In the genomic region with DNA sequence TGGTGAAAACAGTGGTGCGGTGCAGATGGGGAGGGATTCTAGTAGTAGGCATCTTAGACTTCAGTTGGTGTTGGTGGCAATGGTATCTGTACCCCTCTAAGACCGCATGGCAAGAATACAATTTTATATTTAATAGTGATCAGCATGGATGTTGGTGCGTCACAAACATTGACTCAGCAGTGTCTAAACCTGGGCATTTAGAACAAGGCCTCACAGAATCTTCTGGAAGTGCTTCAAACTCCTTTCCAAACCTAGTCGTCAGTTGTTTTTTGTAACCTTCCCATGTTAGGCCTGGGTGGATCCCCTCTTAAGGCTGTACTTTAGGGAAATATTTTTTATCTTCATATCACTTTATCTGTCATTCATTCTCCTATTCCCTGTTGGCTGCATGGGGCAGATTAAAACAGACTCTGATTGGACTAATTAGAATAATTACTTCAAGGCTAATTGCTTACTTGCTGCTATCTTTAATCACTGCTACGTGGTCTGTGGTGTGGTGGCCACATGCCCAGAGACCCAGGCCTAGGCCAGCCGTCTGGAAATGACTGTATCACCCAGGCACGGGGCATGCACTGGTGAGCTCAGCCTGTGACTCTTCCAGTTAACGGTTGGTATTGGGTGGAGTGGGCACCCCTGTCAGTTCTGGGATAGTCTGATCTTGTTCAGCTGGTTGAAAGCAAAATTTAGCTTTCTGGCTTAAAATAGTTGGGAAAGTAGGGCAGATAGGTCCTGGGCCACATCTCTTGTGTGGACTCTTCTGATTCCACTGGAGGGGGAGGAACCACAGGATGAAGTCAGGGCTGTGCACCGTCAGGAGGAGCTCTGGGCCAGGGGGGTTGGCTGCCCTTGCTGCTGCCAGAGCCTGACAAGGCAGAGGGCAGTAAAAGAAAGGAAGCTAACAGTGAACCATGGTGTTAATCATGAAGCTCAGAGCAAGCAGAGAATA, we compare ENCODE assay signal across 9 cellular contexts. TPM values are rescaled to one million over a fixed set of nuclear protein-coding genes. Genes with fewer than 3 reads are reported as not detected.
DNase-seq lines count a peak whose midpoint lies in the region; ATAC-seq, FAIRE-seq and TF ChIP-seq lines count a peak whose summit lies in the region.
"Had no signal": no experiment of that assay in that cellular context is flagged by ENCODE, and none has a peak within 500 bp of the region (broad histone marks: within the 10 kb centered on the region; RNA-seq: fewer than 3 reads in every experiment).

No MANE protein-coding gene starts in this region.

- no peak for TF ChIP-seq CTCF in GM12878 (IDR thresholded peaks at IDR 0.05 in 2 of 3, conservative IDR thresholded peaks at IDR 0.05 in 1 of 3; ENCODE audit: control insufficient read depth in 2 of 3, extremely low read depth in 1 of 3, insufficient read depth in 1 of 3, low read depth in 3 of 3, low read length in 3 of 3)
- no peak for TF ChIP-seq CTCF in lung (IDR thresholded peaks at IDR 0.05; ENCODE audit: control extremely low read depth, extremely low read depth)
- no peak for TF ChIP-seq CTCF in uterus (IDR thresholded peaks at IDR 0.05)

- H3K79me2 ChIP-seq in GM12878 (ENCODE audit: control insufficient read depth, insufficient read depth, low read length) = peaks cover 88% of the 10 kb centered on the region

- no peak for TF ChIP-seq POLR2A in GM12878 (IDR thresholded peaks at IDR 0.05; ENCODE audit: low read depth, low read length)
- no peak for TF ChIP-seq POLR2A in uterus (IDR thresholded peaks at IDR 0.05)

- DNase-seq in A172 (ENCODE audit: low spot score) (peak; percentile 27), HUDEP-2 (lab: John Stamatoyannopoulos, UW; ENCODE audit: unreplicated experiment in 76 of 76) (peak in 53 of 76 experiments; percentile 5 to 71 (median 39)), GM12878 (ENCODE audit: low read depth, low spot score) (no peak), lung (ENCODE audit: low spot score) (no peak), uterus (no peak), iPS-NIHi7 (ENCODE audit: extremely low spot score) (no peak), NCI-H69 (lab: John Stamatoyannopoulos, UW) (no peak)
- DNase-seq in stimulated activated CD4-positive, alpha-beta T cell treated with anti-CD3 and anti-CD28 coated beads, Interleukin-4, amount 100 ng/mL, for 4 hours = no peak

- no peak for TF ChIP-seq RAD21 in GM12878 (IDR thresholded peaks at IDR 0.05; ENCODE audit: insufficient read depth, low read depth, low read length)

- no peaks in the 10 kb centered on the region; the same call in 1 of the 2 replicates for H3K4me1 ChIP-seq in GM12878 (ENCODE audit: control insufficient read depth, insufficient read depth, low read length)
- H3K4me1 ChIP-seq in lung (ENCODE audit: control insufficient read depth in 2 of 2, insufficient read depth in 2 of 2, low read length in 2 of 2) = peaks cover 40 to 48% of the 10 kb centered on the region in 2 donors
- H3K4me1 ChIP-seq in uterus = peaks cover 12 to 22% of the 10 kb centered on the region in 2 donors

- H3K27me3 ChIP-seq in GM12878 (replicated peaks in 1 of 2; ENCODE audit: control insufficient read depth in 2 of 2, insufficient read depth in 2 of 2, low read length in 1 of 2) = no peaks in the 10 kb centered on the region
- H3K27me3 ChIP-seq in lung (ENCODE audit: control insufficient read depth, insufficient read depth) = no peaks in the 10 kb centered on the region
- no peaks in the 10 kb centered on the region for H3K27me3 ChIP-seq in uterus

- TF ChIP-seq EP300 in GM12878 (IDR thresholded peaks at IDR 0.05; ENCODE audit: borderline replicate concordance in 1 of 2, control insufficient read depth in 1 of 2, low read depth in 2 of 2, low read length in 2 of 2) = no peak

- ATAC-seq in GM12878 = peak; percentile 25
- no peak for ATAC-seq in lung (ENCODE audit: insufficient read depth, low FRiP score)

- intact Hi-C loops in GM12878 (cut with micrococcal nuclease; ENCODE audit: unreplicated experiment) (loop anchor here (2.0 kb wide), 1 partner anchor 47 kb away; no protein-coding TSS in a partner anchor), uterus (cut with DNase I; ENCODE audit: low total_unique reads) (no loop called here)

- WGBS in GM12878 (ENCODE audit: insufficient coverage, insufficient replicate concordance, low lambda C conversion rate, missing lambda C conversion rate) = 51% methylated on average over 9 of the region's 9 CpGs
- 49 to 67% methylated on average over 9 of the region's 9 CpGs for WGBS in lung, 2 donors

- in situ Hi-C loops in GM12878 (cut with MboI) = no loop called here

- no TSS peak for BruUV-seq in GM12878 (replicated peaks; lab: Mats Ljungman, UMichigan)

- POLR2A ChIA-PET in GM12878 (lab: Charles Lee) = interaction anchor here (1.1 kb wide), 1 partner anchor 23 kb away, joined by 3 read pairs; no protein-coding TSS in a partner anchor

- H3K4me3 ChIP-seq in GM12878 (peak overlapping the region; percentile 83), lung (peak overlapping the region; percentile 34), uterus (peak overlapping the region; percentile 90 to 92)

- SMC1A ChIA-PET in GM12878 (lab: Charles Lee; ENCODE audit: uncharacterized antibody, unreplicated experiment) = interaction anchor here (0.5 to 1.3 kb wide), 5 partner anchors 16 to 47 kb away, joined by 3 to 6 read pairs (median 3); no protein-coding TSS in a partner anchor

- peak overlapping the region; percentile 95 for H3K4me2 ChIP-seq in GM12878 (ENCODE audit: control insufficient read depth, insufficient read depth)

- FAIRE-seq in GM12878 (lab: Jason Lieb, UNC) = no peak
- FAIRE-seq: GM18507 had no signal

- H3K9ac ChIP-seq in GM12878 (ENCODE audit: control insufficient read depth, insufficient read depth, low read length) = no peak overlapping the region; the same call in 1 of the 2 replicates

- CTCF ChIA-PET in GM12878 (lab: Yijun Ruan, JAX) = interaction anchor here (1.1 to 5.3 kb wide), 4 partner anchors 12 to 75 kb away, joined by 3 to 43 read pairs (median 21); no protein-coding TSS in a partner anchor

- peaks cover 7 to 22% of the 10 kb centered on the region in 2 experiments for H3K36me3 ChIP-seq in GM12878 (ENCODE audit: control insufficient read depth in 2 of 2, insufficient read depth in 2 of 2, low read length in 1 of 2)
- peaks cover 0 to 14% of the 10 kb centered on the region in 2 donors for H3K36me3 ChIP-seq in lung (ENCODE audit: control insufficient read depth in 2 of 2, insufficient read depth in 2 of 2, low read length in 2 of 2)
- H3K36me3 ChIP-seq in uterus = no peaks in the 10 kb centered on the region

- RAD21 ChIA-PET in GM12878 (lab: Charles Lee; ENCODE audit: unreplicated experiment) = interaction anchor here (4.5 kb wide), 1 partner anchor 47 kb away, joined by 28 read pairs; no protein-coding TSS in a partner anchor

- H2AFZ ChIP-seq in GM12878 (ENCODE audit: control insufficient read depth, low read depth, low read length) = no peak overlapping the region

- H3K27ac ChIP-seq in GM12878 (ENCODE audit: control insufficient read depth, insufficient read depth) = no peak overlapping the region
- H3K27ac ChIP-seq in lung (ENCODE audit: low read depth in 1 of 2, low read length in 1 of 2) = peak overlapping the region; percentile 7 to 64
- H3K27ac ChIP-seq in uterus = peak overlapping the region in 1 of 2 donors; percentile 93

- H3K9me3 ChIP-seq in GM12878 (replicated peaks; ENCODE audit: control insufficient read depth, insufficient read depth, low read length) = no peaks in the 10 kb centered on the region
- H3K9me3 ChIP-seq in lung (ENCODE audit: control insufficient read depth in 2 of 2, insufficient read depth in 1 of 2, low read length in 1 of 2) = no peaks in the 10 kb centered on the region
- H3K9me3 ChIP-seq in uterus = no peaks in the 10 kb centered on the region

- H4K20me1 ChIP-seq in GM12878 (ENCODE audit: control insufficient read depth, insufficient read depth) = peaks cover 28% of the 10 kb centered on the region

RNA-seq across cellular contexts. Expression of gene ALKBH5, which starts 4.5 kb away (rescaled TPM):
- total RNA-seq in A172 (2014; rRNA removed; shearing (Covaris generic)) = 107 and 116 TPM in 2 replicates
- 39.1 and 42.2 TPM in 2 replicates for total RNA-seq in GM12878 (2013; cell fraction: nucleolus; rRNA removed)
- 62.7 and 65.9 TPM in 2 replicates for total RNA-seq in GM12878 (2014; rRNA removed)
- total RNA-seq in GM12878 (2014; rRNA removed; fragmentation: Illumina TruSeq; extraction: Trizol) = 45.0 and 47.0 TPM in 2 replicates
- total RNA-seq in GM12878 (2021) = 77.0 and 78.3 TPM in 2 replicates
- 39.6 TPM for polyA plus RNA-seq in GM12878 (2011; ENCODE audit: low read depth)
- 98.6 and 99.9 TPM in 2 replicates for polyA plus RNA-seq in GM12878 (2011; rRNA removed)
- polyA plus RNA-seq in GM12878 (2011; cell fraction: cytosol; rRNA removed) = 113 and 137 TPM in 2 replicates
- polyA plus RNA-seq in GM12878 (2011; cell fraction: nucleus; rRNA removed) = 52.2 and 54.1 TPM in 2 replicates
- polyA plus RNA-seq in GM12878 (2012) = 60.4 and 69.4 TPM in 2 replicates
- 34.8 and 44.7 TPM in 2 replicates for polyA plus RNA-seq in GM12878 (2014; fragmentation: Illumina TruSeq; extraction: Trizol)
- polyA plus RNA-seq in GM12878 (2014; fragmentation: Nextera tagmentation; extraction: Ambion mirVana) = 10 to 100 TPM; 13.7 to 31.8 TPM
- 51.8 and 54.0 TPM in 2 replicates for polyA plus RNA-seq in GM12878 (2014; rRNA removed)
- polyA plus RNA-seq in GM12878 (2016; fragmentation: Nextera tagmentation; extraction: Ambion mirVana) = 10 to 100 TPM; 53.0 to 59.3 TPM
- 120 and 218 TPM in 2 replicates for polyA minus RNA-seq in GM12878 (2011; rRNA and poly(A)+ RNA removed)
- polyA minus RNA-seq in GM12878 (2011; cell fraction: cytosol; rRNA and poly(A)+ RNA removed) = 84.7 and 89.1 TPM in 2 replicates
- polyA minus RNA-seq in GM12878 (2011; cell fraction: nucleus; rRNA and poly(A)+ RNA removed) = 25.6 and 36.5 TPM in 2 replicates
- 100 to 1,000 TPM in 1 of 2 donors, 10 to 100 TPM in 1; 83.0 to 104 TPM for total RNA-seq in lung
- polyA plus RNA-seq in lung = 10 to 100 TPM; 30.2 to 36.5 TPM
- total RNA-seq in uterus = 100 to 1,000 TPM in 2 of 4 donors, 10 to 100 TPM in 2; 66.5 to 136 (median 98.5) TPM

RNA-seq across cellular contexts. Expression of gene LLGL1, which starts 37.3 kb away (rescaled TPM):
- 41.7 and 47.2 TPM in 2 replicates for total RNA-seq in A172 (2014; rRNA removed; shearing (Covaris generic))
- 3.1 and 3.5 TPM in 2 replicates for total RNA-seq in GM12878 (2013; cell fraction: nucleolus; rRNA removed)
- 5.9 and 7.8 TPM in 2 replicates for total RNA-seq in GM12878 (2014; rRNA removed)
- 1.9 and 3.0 TPM in 2 replicates for total RNA-seq in GM12878 (2014; rRNA removed; fragmentation: Illumina TruSeq; extraction: Trizol)
- 8.8 and 9.2 TPM in 2 replicates for total RNA-seq in GM12878 (2021)
- polyA plus RNA-seq in GM12878 (2011; ENCODE audit: low read depth) = 1.3 TPM
- 1.5 and 3.7 TPM in 2 replicates for polyA plus RNA-seq in GM12878 (2011; rRNA removed)
- polyA plus RNA-seq in GM12878 (2011; cell fraction: cytosol; rRNA removed) = 6.0 and 9.3 TPM in 2 replicates
- 6.7 and 10.5 TPM in 2 replicates for polyA plus RNA-seq in GM12878 (2011; cell fraction: nucleus; rRNA removed)
- 2.8 and 3.0 TPM in 2 replicates for polyA plus RNA-seq in GM12878 (2012)
- 0.70 and 2.0 TPM in 2 replicates for polyA plus RNA-seq in GM12878 (2014; fragmentation: Illumina TruSeq; extraction: Trizol)
- polyA plus RNA-seq in GM12878 (2014; fragmentation: Nextera tagmentation; extraction: Ambion mirVana) = under 1 TPM; 0.02 TPM
- 8.7 and 9.8 TPM in 2 replicates for polyA plus RNA-seq in GM12878 (2014; rRNA removed)
- polyA plus RNA-seq in GM12878 (2016; fragmentation: Nextera tagmentation; extraction: Ambion mirVana) = 1 to 10 TPM in 1 of 2 experiments, under 1 TPM in 1; 0.82 to 1.3 TPM
- 3.9 and 8.6 TPM in 2 replicates for polyA minus RNA-seq in GM12878 (2011; rRNA and poly(A)+ RNA removed)
- 3.6 and 4.1 TPM in 2 replicates for polyA minus RNA-seq in GM12878 (2011; cell fraction: cytosol; rRNA and poly(A)+ RNA removed)
- 1.9 and 3.4 TPM in 2 replicates for polyA minus RNA-seq in GM12878 (2011; cell fraction: nucleus; rRNA and poly(A)+ RNA removed)
- 10 to 100 TPM; 14.7 to 21.8 TPM for total RNA-seq in lung
- polyA plus RNA-seq in lung = 1 to 10 TPM; 7.1 to 9.5 TPM
- 10 to 100 TPM in 3 of 4 donors, 1 to 10 TPM in 1; 7.6 to 72.0 (median 23.1) TPM for total RNA-seq in uterus

Comparison
In these comparisons a context has a peak if more than half of its experiments do, and no peak if none do; other contexts are left out.
1. DNase-seq: peak in A172 (single experiment) and HUDEP-2 (53 of 76); none in GM12878 (single experiment), lung (single experiment), uterus (0 of 2), iPS-NIHi7 (single experiment), stimulated activated CD4-positive, alpha-beta T cell treated with anti-CD3 and anti-CD28 coated beads, Interleukin-4, amount 100 ng/mL, for 4 hours (0 of 2) and NCI-H69 (single experiment).
2. H3K4me3 ChIP-seq: peak in every context shown above with its lines; median percentile 91 in uterus; 83 in GM12878; 34 in lung.